ENCODE assay signal across 17 cellular contexts in the genomic region with DNA sequence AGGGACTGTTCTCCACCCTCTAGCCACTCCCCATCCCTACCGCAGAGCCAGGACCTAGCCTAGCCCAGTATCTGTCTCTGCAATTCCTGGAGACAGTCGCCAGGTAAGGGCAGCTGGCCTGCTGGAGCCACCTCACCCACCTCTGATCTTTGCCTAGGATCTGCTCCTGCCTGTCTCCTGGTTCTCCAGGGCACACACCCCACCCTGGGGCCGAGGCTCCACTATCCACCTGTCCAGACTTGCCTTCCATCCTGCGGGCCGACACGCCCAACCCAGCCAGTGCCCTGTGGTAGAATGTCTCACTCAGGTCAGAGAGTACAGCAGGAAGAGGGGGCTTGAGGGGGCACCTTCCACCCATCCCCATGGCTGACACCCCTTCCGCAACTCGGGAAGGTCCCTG. TPM values are rescaled to one million over a fixed set of nuclear protein-coding genes. Genes with fewer than 3 reads are reported as not detected.
A peak's percentile ranks its signal among the peaks of the same experiment; 100 is the strongest.
DNase-seq lines count a peak whose midpoint lies in the region; FAIRE-seq and TF ChIP-seq lines count a peak whose summit lies in the region.
"Had no signal": no experiment of that assay in that cellular context is flagged by ENCODE, and none has a peak within 500 bp of the region (broad histone marks: within the 10 kb centered on the region; RNA-seq: fewer than 3 reads in every experiment).

No MANE protein-coding gene starts in this region.

- H3K27me3 ChIP-seq in small intestine (ENCODE audit: control insufficient read depth in 2 of 2, insufficient read depth in 2 of 2, low read length in 2 of 2) = no peaks in the 10 kb centered on the region
- H3K27me3 ChIP-seq in tibial nerve = no peaks in the 10 kb centered on the region
- H3K27me3 ChIP-seq: adrenal gland, left lung, SJCRH30, spleen had no signal

- WGBS in small intestine, 3 donors = 51 to 78% (median 69%) methylated on average over 8 of the region's 8 CpGs
- 88 to 90% methylated on average over 8 of the region's 8 CpGs for WGBS in tibial nerve, 2 donors

- no peak for FAIRE-seq in small intestine (lab: Jason Lieb, UNC)
- FAIRE-seq: H54 had no signal

- H3K27ac ChIP-seq in epithelial cell of prostate (peak overlapping the region; percentile 26), small intestine (ENCODE audit: low read depth in 1 of 2, low read length in 1 of 2) (no peak overlapping the region), tibial nerve (no peak overlapping the region)
- H3K27ac ChIP-seq: adrenal gland, dorsolateral prefrontal cortex, left lung, SJCRH30 had no signal

- H3K4me3 ChIP-seq in small intestine (ENCODE audit: low read depth in 1 of 2, low read length in 2 of 2) (no peak overlapping the region), tibial nerve (no peak overlapping the region)
- H3K4me3 ChIP-seq: adrenal gland, dorsolateral prefrontal cortex, left lung, SJCRH30, spleen had no signal

- DNase-seq in COLO668 (lab: John Stamatoyannopoulos, UW; ENCODE audit: unreplicated experiment) (peak; percentile 35), NCI-H69 (lab: John Stamatoyannopoulos, UW) (peak; percentile 17), epithelial cell of prostate (ENCODE audit: low read depth, low spot score) (no peak), small intestine (peak; percentile 54), OCI-M1 (lab: John Stamatoyannopoulos, UW) (no peak), AG08396 (ENCODE audit: low spot score) (no peak), tibial nerve (ENCODE audit: low spot score in 2 of 2) (no peak)
- DNase-seq: adrenal gland, dorsolateral prefrontal cortex, glutamatergic neuron, left lung, midbrain, NCI-H1417 treated with DMSO at 0.1 percent for 48 hours, SJCRH30, spleen, T-helper 9 cell had no signal

- no peak for TF ChIP-seq EP300 in tibial nerve (IDR thresholded peaks at IDR 0.05)

- H3K4me1 ChIP-seq in small intestine (ENCODE audit: control insufficient read depth in 2 of 2, insufficient read depth in 1 of 2, low read depth in 1 of 2, low read length in 1 of 2) = peaks cover 0 to 8% of the 10 kb centered on the region in 2 donors
- H3K4me1 ChIP-seq in tibial nerve = peaks cover 0 to 7% (median 0%) of the 10 kb centered on the region in 4 donors
- H3K4me1 ChIP-seq: adrenal gland, SJCRH30 had no signal

- no peak for TF ChIP-seq POLR2A in tibial nerve (IDR thresholded peaks at IDR 0.05)

- TF ChIP-seq CTCF in tibial nerve (IDR thresholded peaks at IDR 0.05) = no peak

- H3K9me3 ChIP-seq in small intestine (ENCODE audit: control insufficient read depth, low read depth) (no peaks in the 10 kb centered on the region), tibial nerve (no peaks in the 10 kb centered on the region)
- H3K9me3 ChIP-seq: adrenal gland, left lung, SJCRH30, spleen had no signal

- H3K36me3 ChIP-seq in small intestine (ENCODE audit: control insufficient read depth in 2 of 2, insufficient read depth in 2 of 2, low read length in 2 of 2) (no peaks in the 10 kb centered on the region), tibial nerve (no peaks in the 10 kb centered on the region)
- H3K36me3 ChIP-seq: adrenal gland, left lung, SJCRH30, spleen had no signal

RNA-seq across cellular contexts. Expression of a gene that starts 15.7 kb away (rescaled TPM):
- polyA plus RNA-seq in small intestine = 10 to 100 TPM; 18.7 to 38.0 (median 33.2) TPM
- total RNA-seq in tibial nerve = 10 to 100 TPM; 14.1 to 51.6 (median 31.0) TPM

RNA-seq across cellular contexts. Expression of a gene that starts 29.3 kb away (rescaled TPM):
- 100 to 1,000 TPM in 2 of 3 donors, 10 to 100 TPM in 1; 36.6 to 158 (median 117) TPM for polyA plus RNA-seq in small intestine
- 100 to 1,000 TPM in 2 of 4 donors, 10 to 100 TPM in 2; 41.1 to 200 (median 96.8) TPM for total RNA-seq in tibial nerve

RNA-seq across cellular contexts. Expression of a gene that starts 55.6 kb away (rescaled TPM):
- polyA plus RNA-seq in small intestine = 10 to 100 TPM in 2 of 3 donors, 1 to 10 TPM in 1; 8.5 to 19.6 (median 10.3) TPM
- total RNA-seq in tibial nerve = 10 to 100 TPM; 25.7 to 37.2 (median 27.9) TPM

Comparison
In these comparisons a context has a peak if more than half of its experiments do, and no peak if none do; other contexts are left out.
1. DNase-seq: peak in COLO668 (single experiment), NCI-H69 (single experiment) and small intestine (single experiment); none in epithelial cell of prostate (single experiment), OCI-M1 (single experiment), AG08396 (single experiment) and tibial nerve (0 of 2).